1 cellular context compared by ENCODE assay signal in the genomic region with DNA sequence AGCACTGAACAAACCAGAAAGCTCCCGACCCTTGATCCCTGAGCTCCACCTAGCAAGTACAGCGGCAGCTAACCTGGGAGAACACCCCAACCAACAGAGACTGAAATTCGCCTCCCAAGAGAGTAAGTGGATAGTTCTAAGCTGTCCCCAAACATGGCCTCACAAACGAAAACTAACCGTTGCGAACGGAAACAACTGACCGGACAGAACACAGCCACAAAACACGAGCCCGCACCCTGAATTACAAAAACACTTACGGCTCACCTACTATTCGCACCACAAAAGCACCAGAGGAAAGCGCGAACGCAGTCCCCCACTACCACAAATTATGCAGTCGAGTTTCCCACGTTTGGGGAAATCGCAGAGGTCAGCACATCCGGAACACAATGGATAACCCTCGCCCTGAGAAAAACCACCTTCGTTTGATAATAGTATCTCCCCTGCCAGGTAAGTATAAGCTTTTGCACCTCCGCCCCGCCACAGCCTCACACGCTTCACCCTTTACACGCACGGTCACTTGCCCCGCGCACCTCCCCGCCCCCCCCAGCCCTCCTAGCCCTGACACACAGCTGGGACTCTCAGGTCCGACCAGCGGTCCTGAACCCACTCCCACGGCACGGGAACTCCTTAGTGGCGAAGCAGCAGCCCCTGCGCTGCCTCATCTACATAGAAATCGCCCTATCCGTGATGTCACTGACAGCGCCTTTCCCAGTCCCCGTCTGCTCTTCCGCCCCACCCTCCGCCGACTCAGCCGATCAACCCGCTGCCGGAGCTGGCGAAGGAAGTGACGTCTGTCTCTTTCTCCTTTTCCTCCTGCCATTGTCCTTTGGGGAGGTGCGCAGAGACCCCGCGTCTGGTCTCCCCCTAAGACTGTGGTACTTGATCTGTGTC.
TF ChIP-seq lines count a peak whose summit lies in the region.
"Not testable (repeated sequence)": the region's sequence is repeated elsewhere in the genome, so short reads cannot be mapped to it uniquely, and the experiment has no call there.

No MANE protein-coding gene starts in this region.

TF ChIP-seq in K562, 482 proteins besides CTCF, POLR2A, EP300 and RAD21 (continued from another document and continues in another):
- TF ChIP-seq MTA1 (IDR thresholded peaks at IDR 0.05; ENCODE audit: borderline replicate concordance) (peak; percentile 18; the same call in 1 of the 2 replicates), GTF2A2 (tag; IDR thresholded peaks at IDR 0.05) (peak; percentile 96), ZEB2 (IDR thresholded peaks at IDR 0.05) (peak; percentile 94), MYBL2 (IDR thresholded peaks at IDR 0.05; ENCODE audit: low read depth) (peak; percentile 66), NCOA4 (IDR thresholded peaks at IDR 0.05; ENCODE audit: partially characterized antibody) (peak; percentile 93), KHSRP (IDR thresholded peaks at IDR 0.05) (peak; percentile 96), ELF2 (CRISPR knock-in tag; IDR thresholded peaks at IDR 0.05) (peak; percentile 95), ERF (CRISPR knock-in tag; IDR thresholded peaks at IDR 0.05) (peak; percentile 100), ZNF445 (CRISPR knock-in tag; IDR thresholded peaks at IDR 0.05; ENCODE audit: low read depth) (peak; percentile 100), NONO (IDR thresholded peaks at IDR 0.05; ENCODE audit: low read depth in 2 of 2, low read length in 1 of 2) (peak; percentile 95 to 97), GABPA (tag; conservative IDR thresholded peaks at IDR 0.05; ENCODE audit: low read depth) (peak; percentile 85), RAD51 (IDR thresholded peaks at IDR 0.05; ENCODE audit: borderline replicate concordance, low read depth) (0 out of 2 replicates have a peak, but pooled peaks have one; percentile 34), NFRKB (IDR thresholded peaks at IDR 0.05; ENCODE audit: low read depth) (0 out of 2 replicates have a peak, but pooled peaks have one; percentile 13), ZNF224 (CRISPR knock-in tag; IDR thresholded peaks at IDR 0.05) (peak; percentile 72; the same call in 1 of the 2 replicates), HNRNPL (IDR thresholded peaks at IDR 0.05; ENCODE audit: low read depth, low read length) (peak; percentile 88), RFX1 (IDR thresholded peaks at IDR 0.05) (peak; percentile 62), EHMT2 (IDR thresholded peaks at IDR 0.05) (peak; percentile 47; the same call in 1 of the 2 replicates), SMAD3 (CRISPR knock-in tag; conservative IDR thresholded peaks at IDR 0.05) (peak; percentile 99), PTBP1 (IDR thresholded peaks at IDR 0.05; ENCODE audit: low read depth, low read length) (peak; percentile 97)
- TF ChIP-seq, protein P1, sequence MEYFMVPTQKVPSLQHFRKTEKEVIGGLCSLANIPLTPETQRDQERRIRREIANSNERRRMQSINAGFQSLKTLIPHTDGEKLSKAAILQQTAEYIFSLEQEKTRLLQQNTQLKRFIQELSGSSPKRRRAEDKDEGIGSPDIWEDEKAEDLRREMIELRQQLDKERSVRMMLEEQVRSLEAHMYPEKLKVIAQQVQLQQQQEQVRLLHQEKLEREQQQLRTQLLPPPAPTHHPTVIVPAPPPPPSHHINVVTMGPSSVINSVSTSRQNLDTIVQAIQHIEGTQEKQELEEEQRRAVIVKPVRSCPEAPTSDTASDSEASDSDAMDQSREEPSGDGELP (CRISPR knock-in tag; IDR thresholded peaks at IDR 0.05; ENCODE audit: borderline replicate concordance) = peak; percentile 52
- TF ChIP-seq, protein P2, sequence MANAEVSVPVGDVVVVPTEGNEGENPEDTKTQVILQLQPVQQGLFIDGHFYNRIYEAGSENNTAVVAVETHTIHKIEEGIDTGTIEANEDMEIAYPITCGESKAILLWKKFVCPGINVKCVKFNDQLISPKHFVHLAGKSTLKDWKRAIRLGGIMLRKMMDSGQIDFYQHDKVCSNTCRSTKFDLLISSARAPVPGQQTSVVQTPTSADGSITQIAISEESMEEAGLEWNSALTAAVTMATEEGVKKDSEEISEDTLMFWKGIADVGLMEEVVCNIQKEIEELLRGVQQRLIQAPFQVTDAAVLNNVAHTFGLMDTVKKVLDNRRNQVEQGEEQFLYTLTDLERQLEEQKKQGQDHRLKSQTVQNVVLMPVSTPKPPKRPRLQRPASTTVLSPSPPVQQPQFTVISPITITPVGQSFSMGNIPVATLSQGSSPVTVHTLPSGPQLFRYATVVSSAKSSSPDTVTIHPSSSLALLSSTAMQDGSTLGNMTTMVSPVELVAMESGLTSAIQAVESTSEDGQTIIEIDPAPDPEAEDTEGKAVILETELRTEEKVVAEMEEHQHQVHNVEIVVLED (CRISPR knock-in tag; IDR thresholded peaks at IDR 0.05) = peak; percentile 59
- not testable (repeated sequence) for TF ChIP-seq MYBL2 (CRISPR knock-in tag; IDR thresholded peaks at IDR 0.05; ENCODE audit: borderline replicate concordance)
- TF ChIP-seq, protein P3, sequence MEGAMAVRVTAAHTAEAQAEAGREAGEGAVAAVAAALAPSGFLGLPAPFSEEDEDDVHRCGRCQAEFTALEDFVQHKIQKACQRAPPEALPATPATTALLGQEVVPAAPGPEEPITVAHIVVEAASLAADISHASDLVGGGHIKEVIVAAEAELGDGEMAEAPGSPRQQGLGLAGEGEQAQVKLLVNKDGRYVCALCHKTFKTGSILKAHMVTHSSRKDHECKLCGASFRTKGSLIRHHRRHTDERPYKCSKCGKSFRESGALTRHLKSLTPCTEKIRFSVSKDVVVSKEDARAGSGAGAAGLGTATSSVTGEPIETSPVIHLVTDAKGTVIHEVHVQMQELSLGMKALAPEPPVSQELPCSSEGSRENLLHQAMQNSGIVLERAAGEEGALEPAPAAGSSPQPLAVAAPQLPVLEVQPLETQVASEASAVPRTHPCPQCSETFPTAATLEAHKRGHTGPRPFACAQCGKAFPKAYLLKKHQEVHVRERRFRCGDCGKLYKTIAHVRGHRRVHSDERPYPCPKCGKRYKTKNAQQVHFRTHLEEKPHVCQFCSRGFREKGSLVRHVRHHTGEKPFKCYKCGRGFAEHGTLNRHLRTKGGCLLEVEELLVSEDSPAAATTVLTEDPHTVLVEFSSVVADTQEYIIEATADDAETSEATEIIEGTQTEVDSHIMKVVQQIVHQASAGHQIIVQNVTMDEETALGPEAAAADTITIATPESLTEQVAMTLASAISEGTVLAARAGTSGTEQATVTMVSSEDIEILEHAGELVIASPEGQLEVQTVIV (CRISPR knock-in tag; IDR thresholded peaks at IDR 0.05; ENCODE audit: borderline replicate concordance) = peak; percentile 93
- TF ChIP-seq, protein P4, sequence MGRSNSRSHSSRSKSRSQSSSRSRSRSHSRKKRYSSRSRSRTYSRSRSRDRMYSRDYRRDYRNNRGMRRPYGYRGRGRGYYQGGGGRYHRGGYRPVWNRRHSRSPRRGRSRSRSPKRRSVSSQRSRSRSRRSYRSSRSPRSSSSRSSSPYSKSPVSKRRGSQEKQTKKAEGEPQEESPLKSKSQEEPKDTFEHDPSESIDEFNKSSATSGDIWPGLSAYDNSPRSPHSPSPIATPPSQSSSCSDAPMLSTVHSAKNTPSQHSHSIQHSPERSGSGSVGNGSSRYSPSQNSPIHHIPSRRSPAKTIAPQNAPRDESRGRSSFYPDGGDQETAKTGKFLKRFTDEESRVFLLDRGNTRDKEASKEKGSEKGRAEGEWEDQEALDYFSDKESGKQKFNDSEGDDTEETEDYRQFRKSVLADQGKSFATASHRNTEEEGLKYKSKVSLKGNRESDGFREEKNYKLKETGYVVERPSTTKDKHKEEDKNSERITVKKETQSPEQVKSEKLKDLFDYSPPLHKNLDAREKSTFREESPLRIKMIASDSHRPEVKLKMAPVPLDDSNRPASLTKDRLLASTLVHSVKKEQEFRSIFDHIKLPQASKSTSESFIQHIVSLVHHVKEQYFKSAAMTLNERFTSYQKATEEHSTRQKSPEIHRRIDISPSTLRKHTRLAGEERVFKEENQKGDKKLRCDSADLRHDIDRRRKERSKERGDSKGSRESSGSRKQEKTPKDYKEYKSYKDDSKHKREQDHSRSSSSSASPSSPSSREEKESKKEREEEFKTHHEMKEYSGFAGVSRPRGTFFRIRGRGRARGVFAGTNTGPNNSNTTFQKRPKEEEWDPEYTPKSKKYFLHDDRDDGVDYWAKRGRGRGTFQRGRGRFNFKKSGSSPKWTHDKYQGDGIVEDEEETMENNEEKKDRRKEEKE (IDR thresholded peaks at IDR 0.05; ENCODE audit: borderline replicate concordance in 1 of 2, control insufficient read depth in 1 of 2, low read depth in 2 of 2, low read length in 1 of 2) = peak; percentile 88 to 99
- TF ChIP-seq, protein P5, sequence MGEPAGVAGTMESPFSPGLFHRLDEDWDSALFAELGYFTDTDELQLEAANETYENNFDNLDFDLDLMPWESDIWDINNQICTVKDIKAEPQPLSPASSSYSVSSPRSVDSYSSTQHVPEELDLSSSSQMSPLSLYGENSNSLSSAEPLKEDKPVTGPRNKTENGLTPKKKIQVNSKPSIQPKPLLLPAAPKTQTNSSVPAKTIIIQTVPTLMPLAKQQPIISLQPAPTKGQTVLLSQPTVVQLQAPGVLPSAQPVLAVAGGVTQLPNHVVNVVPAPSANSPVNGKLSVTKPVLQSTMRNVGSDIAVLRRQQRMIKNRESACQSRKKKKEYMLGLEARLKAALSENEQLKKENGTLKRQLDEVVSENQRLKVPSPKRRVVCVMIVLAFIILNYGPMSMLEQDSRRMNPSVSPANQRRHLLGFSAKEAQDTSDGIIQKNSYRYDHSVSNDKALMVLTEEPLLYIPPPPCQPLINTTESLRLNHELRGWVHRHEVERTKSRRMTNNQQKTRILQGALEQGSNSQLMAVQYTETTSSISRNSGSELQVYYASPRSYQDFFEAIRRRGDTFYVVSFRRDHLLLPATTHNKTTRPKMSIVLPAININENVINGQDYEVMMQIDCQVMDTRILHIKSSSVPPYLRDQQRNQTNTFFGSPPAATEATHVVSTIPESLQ (CRISPR knock-in tag; IDR thresholded peaks at IDR 0.05) = peak; percentile 80
- TF ChIP-seq, protein P6, sequence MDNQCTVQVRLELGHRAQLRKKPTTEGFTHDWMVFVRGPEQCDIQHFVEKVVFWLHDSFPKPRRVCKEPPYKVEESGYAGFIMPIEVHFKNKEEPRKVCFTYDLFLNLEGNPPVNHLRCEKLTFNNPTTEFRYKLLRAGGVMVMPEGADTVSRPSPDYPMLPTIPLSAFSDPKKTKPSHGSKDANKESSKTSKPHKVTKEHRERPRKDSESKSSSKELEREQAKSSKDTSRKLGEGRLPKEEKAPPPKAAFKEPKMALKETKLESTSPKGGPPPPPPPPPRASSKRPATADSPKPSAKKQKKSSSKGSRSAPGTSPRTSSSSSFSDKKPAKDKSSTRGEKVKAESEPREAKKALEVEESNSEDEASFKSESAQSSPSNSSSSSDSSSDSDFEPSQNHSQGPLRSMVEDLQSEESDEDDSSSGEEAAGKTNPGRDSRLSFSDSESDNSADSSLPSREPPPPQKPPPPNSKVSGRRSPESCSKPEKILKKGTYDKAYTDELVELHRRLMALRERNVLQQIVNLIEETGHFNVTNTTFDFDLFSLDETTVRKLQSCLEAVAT (IDR thresholded peaks at IDR 0.05) = peak; percentile 96 to 98
- TF ChIP-seq, protein P7, sequence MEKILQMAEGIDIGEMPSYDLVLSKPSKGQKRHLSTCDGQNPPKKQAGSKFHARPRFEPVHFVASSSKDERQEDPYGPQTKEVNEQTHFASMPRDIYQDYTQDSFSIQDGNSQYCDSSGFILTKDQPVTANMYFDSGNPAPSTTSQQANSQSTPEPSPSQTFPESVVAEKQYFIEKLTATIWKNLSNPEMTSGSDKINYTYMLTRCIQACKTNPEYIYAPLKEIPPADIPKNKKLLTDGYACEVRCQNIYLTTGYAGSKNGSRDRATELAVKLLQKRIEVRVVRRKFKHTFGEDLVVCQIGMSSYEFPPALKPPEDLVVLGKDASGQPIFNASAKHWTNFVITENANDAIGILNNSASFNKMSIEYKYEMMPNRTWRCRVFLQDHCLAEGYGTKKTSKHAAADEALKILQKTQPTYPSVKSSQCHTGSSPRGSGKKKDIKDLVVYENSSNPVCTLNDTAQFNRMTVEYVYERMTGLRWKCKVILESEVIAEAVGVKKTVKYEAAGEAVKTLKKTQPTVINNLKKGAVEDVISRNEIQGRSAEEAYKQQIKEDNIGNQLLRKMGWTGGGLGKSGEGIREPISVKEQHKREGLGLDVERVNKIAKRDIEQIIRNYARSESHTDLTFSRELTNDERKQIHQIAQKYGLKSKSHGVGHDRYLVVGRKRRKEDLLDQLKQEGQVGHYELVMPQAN (IDR thresholded peaks at IDR 0.05; ENCODE audit: borderline replicate concordance) = peak; percentile 71; the same call in 1 of the 2 replicates
- TF ChIP-seq, protein P8, sequence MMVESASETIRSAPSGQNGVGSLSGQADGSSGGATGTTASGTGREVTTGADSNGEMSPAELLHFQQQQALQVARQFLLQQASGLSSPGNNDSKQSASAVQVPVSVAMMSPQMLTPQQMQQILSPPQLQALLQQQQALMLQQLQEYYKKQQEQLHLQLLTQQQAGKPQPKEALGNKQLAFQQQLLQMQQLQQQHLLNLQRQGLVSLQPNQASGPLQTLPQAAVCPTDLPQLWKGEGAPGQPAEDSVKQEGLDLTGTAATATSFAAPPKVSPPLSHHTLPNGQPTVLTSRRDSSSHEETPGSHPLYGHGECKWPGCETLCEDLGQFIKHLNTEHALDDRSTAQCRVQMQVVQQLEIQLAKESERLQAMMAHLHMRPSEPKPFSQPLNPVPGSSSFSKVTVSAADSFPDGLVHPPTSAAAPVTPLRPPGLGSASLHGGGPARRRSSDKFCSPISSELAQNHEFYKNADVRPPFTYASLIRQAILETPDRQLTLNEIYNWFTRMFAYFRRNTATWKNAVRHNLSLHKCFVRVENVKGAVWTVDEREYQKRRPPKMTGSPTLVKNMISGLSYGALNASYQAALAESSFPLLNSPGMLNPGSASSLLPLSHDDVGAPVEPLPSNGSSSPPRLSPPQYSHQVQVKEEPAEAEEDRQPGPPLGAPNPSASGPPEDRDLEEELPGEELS (CRISPR knock-in tag; IDR thresholded peaks at IDR 0.05; ENCODE audit: borderline replicate concordance) = peak; percentile 69; the same call in 1 of the 2 replicates
- TF ChIP-seq, protein P9, sequence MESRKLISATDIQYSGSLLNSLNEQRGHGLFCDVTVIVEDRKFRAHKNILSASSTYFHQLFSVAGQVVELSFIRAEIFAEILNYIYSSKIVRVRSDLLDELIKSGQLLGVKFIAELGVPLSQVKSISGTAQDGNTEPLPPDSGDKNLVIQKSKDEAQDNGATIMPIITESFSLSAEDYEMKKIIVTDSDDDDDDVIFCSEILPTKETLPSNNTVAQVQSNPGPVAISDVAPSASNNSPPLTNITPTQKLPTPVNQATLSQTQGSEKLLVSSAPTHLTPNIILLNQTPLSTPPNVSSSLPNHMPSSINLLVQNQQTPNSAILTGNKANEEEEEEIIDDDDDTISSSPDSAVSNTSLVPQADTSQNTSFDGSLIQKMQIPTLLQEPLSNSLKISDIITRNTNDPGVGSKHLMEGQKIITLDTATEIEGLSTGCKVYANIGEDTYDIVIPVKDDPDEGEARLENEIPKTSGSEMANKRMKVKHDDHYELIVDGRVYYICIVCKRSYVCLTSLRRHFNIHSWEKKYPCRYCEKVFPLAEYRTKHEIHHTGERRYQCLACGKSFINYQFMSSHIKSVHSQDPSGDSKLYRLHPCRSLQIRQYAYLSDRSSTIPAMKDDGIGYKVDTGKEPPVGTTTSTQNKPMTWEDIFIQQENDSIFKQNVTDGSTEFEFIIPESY (CRISPR knock-in tag; IDR thresholded peaks at IDR 0.05) = peak; percentile 77
- TF ChIP-seq, protein P10, sequence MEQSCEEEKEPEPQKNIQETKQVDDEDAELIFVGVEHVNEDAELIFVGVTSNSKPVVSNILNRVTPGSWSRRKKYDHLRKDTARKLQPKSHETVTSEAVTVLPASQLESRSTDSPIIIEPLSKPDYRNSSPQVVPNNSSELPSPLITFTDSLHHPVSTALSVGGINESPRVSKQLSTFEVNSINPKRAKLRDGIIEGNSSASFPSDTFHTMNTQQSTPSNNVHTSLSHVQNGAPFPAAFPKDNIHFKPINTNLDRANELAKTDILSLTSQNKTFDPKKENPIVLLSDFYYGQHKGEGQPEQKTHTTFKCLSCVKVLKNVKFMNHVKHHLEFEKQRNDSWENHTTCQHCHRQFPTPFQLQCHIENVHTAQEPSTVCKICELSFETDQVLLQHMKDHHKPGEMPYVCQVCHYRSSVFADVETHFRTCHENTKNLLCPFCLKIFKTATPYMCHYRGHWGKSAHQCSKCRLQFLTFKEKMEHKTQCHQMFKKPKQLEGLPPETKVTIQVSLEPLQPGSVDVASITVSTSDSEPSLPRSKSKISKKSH (CRISPR knock-in tag; IDR thresholded peaks at IDR 0.05) = peak; percentile 99
